26 cellular contexts compared by ENCODE assay signal in genomic region chr2:107412981-107413380, GRCh38.
A peak's percentile ranks its signal among the peaks of the same experiment; 100 is the strongest.
DNase-seq lines count a peak whose midpoint lies in the region; ATAC-seq and TF ChIP-seq lines count a peak whose summit lies in the region.
"Had no signal": no experiment of that assay in that cellular context is flagged by ENCODE, and none has a peak within 500 bp of the region (broad histone marks: within the 10 kb centered on the region; RNA-seq: fewer than 3 reads in every experiment).

No MANE protein-coding gene starts in this region.

- no peaks in the 10 kb centered on the region for H3K27me3 Mint-ChIP-seq in activated T-helper 1 cell treated with anti-CD3 and anti-CD28 coated beads, Interleukin-12 subunit alpha, Interleukin-12 subunit beta, Interleukin-2, Interleukin-4 antibody, amounts not matched to agents 30 ng/mL and 10 ng/mL and 1 ng/mL, durations not matched to agents 14 hours and 24 hours and 36 hours (ENCODE audit: insufficient read depth)
- no peaks in the 10 kb centered on the region for H3K27me3 Mint-ChIP-seq in activated T-helper 17 cell treated with anti-CD3 and anti-CD28 coated beads, Interleukin-2, amount 50 U/mL, for 72 hours
- H3K27me3 Mint-ChIP-seq: activated B cell treated with CpG ODN at 0.5 μM for 24 hours; activated CD4-positive, alpha-beta memory T cell treated with anti-CD3 and anti-CD28 coated beads for 36 hours; stimulated activated memory B cell treated with anti-CD40 and anti-IgM and Interleukin-4, amounts not matched to agents 10 μg/mL and 1 μg/mL and 100 μg/mL, for 72 hours had no signal

- DNase-seq in EL (peak; percentile 3), amniotic epithelial cell (ENCODE audit: low read depth) (peak; percentile 14), fibroblast of the aortic adventitia (ENCODE audit: low read depth) (peak; percentile 14)
- no peak for DNase-seq in activated T-helper 1 cell treated with anti-CD3 and anti-CD28 coated beads, Interleukin-12 subunit alpha, Interleukin-12 subunit beta, Interleukin-2, Interleukin-4 antibody, amounts not matched to agents 30 ng/mL and 10 ng/mL and 1 ng/mL, durations not matched to agents 14 hours and 24 hours and 36 hours (ENCODE audit: low spot score)
- DNase-seq: activated B cell treated with CpG ODN at 0.5 μM for 24 hours; activated CD4-positive, alpha-beta memory T cell treated with anti-CD3 and anti-CD28 coated beads for 36 hours; activated naive CD4-positive, alpha-beta T cell treated with Interleukin-2 at 50 U/mL for 16 hours; anterior cingulate cortex; CD4-positive, alpha-beta memory T cell; colonic mucosa; endodermal cell; KBM-7; lower lobe of right lung; NCI-H1930; NCI-H226; occipital lobe; right lobe of liver had no signal

- peaks cover 28% of the 10 kb centered on the region for H3K4me1 ChIP-seq in skeletal muscle satellite cell (ENCODE audit: control insufficient read depth, insufficient read depth, low read length)
- H3K4me1 ChIP-seq: colonic mucosa, lower lobe of right lung, right lobe of liver, SJSA1 had no signal

- H3K27ac Mint-ChIP-seq in activated T-helper 1 cell treated with anti-CD3 and anti-CD28 coated beads, Interleukin-12 subunit alpha, Interleukin-12 subunit beta, Interleukin-2, Interleukin-4 antibody, amounts not matched to agents 30 ng/mL and 10 ng/mL and 1 ng/mL, durations not matched to agents 14 hours and 24 hours and 36 hours, result no peak overlapping the region
- H3K27ac Mint-ChIP-seq in activated T-helper 17 cell treated with anti-CD3 and anti-CD28 coated beads, Interleukin-2, amount 50 U/mL, for 72 hours, result no peak overlapping the region
- H3K27ac Mint-ChIP-seq: activated B cell treated with CpG ODN at 0.5 μM for 24 hours; activated CD4-positive, alpha-beta memory T cell treated with anti-CD3 and anti-CD28 coated beads for 36 hours; CD4-positive, alpha-beta memory T cell; endodermal cell; stimulated activated memory B cell treated with anti-CD40 and anti-IgM and Interleukin-4, amounts not matched to agents 10 μg/mL and 1 μg/mL and 100 μg/mL, for 72 hours had no signal

- no peaks in the 10 kb centered on the region for H3K36me3 Mint-ChIP-seq in activated T-helper 1 cell treated with anti-CD3 and anti-CD28 coated beads, Interleukin-12 subunit alpha, Interleukin-12 subunit beta, Interleukin-2, Interleukin-4 antibody, amounts not matched to agents 30 ng/mL and 10 ng/mL and 1 ng/mL, durations not matched to agents 14 hours and 24 hours and 36 hours (ENCODE audit: low read depth)
- H3K36me3 Mint-ChIP-seq in activated T-helper 17 cell treated with anti-CD3 and anti-CD28 coated beads, Interleukin-2, amount 50 U/mL, for 72 hours (ENCODE audit: low read depth), result no peaks in the 10 kb centered on the region
- H3K36me3 Mint-ChIP-seq: activated CD4-positive, alpha-beta memory T cell treated with anti-CD3 and anti-CD28 coated beads for 36 hours; CD4-positive, alpha-beta memory T cell; stimulated activated memory B cell treated with anti-CD40 and anti-IgM and Interleukin-4, amounts not matched to agents 10 μg/mL and 1 μg/mL and 100 μg/mL, for 72 hours had no signal

- no peak for TF ChIP-seq CTCF in fibroblast of the aortic adventitia (IDR thresholded peaks at IDR 0.05; ENCODE audit: insufficient read depth, low read length)

- H3K4me1 Mint-ChIP-seq in activated T-helper 1 cell treated with anti-CD3 and anti-CD28 coated beads, Interleukin-12 subunit alpha, Interleukin-12 subunit beta, Interleukin-2, Interleukin-4 antibody, amounts not matched to agents 30 ng/mL and 10 ng/mL and 1 ng/mL, durations not matched to agents 14 hours and 24 hours and 36 hours (ENCODE audit: low read depth), result no peaks in the 10 kb centered on the region
- no peaks in the 10 kb centered on the region for H3K4me1 Mint-ChIP-seq in activated T-helper 17 cell treated with anti-CD3 and anti-CD28 coated beads, Interleukin-2, amount 50 U/mL, for 72 hours
- H3K4me1 Mint-ChIP-seq: activated B cell treated with CpG ODN at 0.5 μM for 24 hours; CD4-positive, alpha-beta memory T cell; stimulated activated memory B cell treated with anti-CD40 and anti-IgM and Interleukin-4, amounts not matched to agents 10 μg/mL and 1 μg/mL and 100 μg/mL, for 72 hours had no signal

- H3K9me3 ChIP-seq in skeletal muscle satellite cell (replicated peaks; ENCODE audit: low read length), result no peaks in the 10 kb centered on the region
- H3K9me3 ChIP-seq: colonic mucosa, lower lobe of right lung, right lobe of liver, SJSA1 had no signal

- no peaks in the 10 kb centered on the region for H3K36me3 ChIP-seq in skeletal muscle satellite cell (ENCODE audit: insufficient read depth, low read length)
- H3K36me3 ChIP-seq: colonic mucosa, lower lobe of right lung, right lobe of liver, SJSA1 had no signal

- peak overlapping the region; percentile 83 for H3K9ac ChIP-seq in skeletal muscle satellite cell (ENCODE audit: low read depth, low read length)

- no peaks in the 10 kb centered on the region for H3K9me3 Mint-ChIP-seq in activated T-helper 1 cell treated with anti-CD3 and anti-CD28 coated beads, Interleukin-12 subunit alpha, Interleukin-12 subunit beta, Interleukin-2, Interleukin-4 antibody, amounts not matched to agents 30 ng/mL and 10 ng/mL and 1 ng/mL, durations not matched to agents 14 hours and 24 hours and 36 hours
- peaks cover 10% of the 10 kb centered on the region for H3K9me3 Mint-ChIP-seq in activated T-helper 17 cell treated with anti-CD3 and anti-CD28 coated beads, Interleukin-2, amount 50 U/mL, for 72 hours
- H3K9me3 Mint-ChIP-seq: activated B cell treated with CpG ODN at 0.5 μM for 24 hours; activated CD4-positive, alpha-beta memory T cell treated with anti-CD3 and anti-CD28 coated beads for 36 hours; endodermal cell had no signal

- H3K4me3 Mint-ChIP-seq in activated T-helper 1 cell treated with anti-CD3 and anti-CD28 coated beads, Interleukin-12 subunit alpha, Interleukin-12 subunit beta, Interleukin-2, Interleukin-4 antibody, amounts not matched to agents 30 ng/mL and 10 ng/mL and 1 ng/mL, durations not matched to agents 14 hours and 24 hours and 36 hours, result no peak overlapping the region
- H3K4me3 Mint-ChIP-seq in activated T-helper 17 cell treated with anti-CD3 and anti-CD28 coated beads, Interleukin-2, amount 50 U/mL, for 72 hours, result no peak overlapping the region
- H3K4me3 Mint-ChIP-seq: activated B cell treated with CpG ODN at 0.5 μM for 24 hours; activated CD4-positive, alpha-beta memory T cell treated with anti-CD3 and anti-CD28 coated beads for 36 hours; CD4-positive, alpha-beta memory T cell; endodermal cell; stimulated activated memory B cell treated with anti-CD40 and anti-IgM and Interleukin-4, amounts not matched to agents 10 μg/mL and 1 μg/mL and 100 μg/mL, for 72 hours had no signal

- intact Hi-C loops in activated T-helper 1 cell treated with anti-CD3 and anti-CD28 coated beads, Interleukin-12 subunit alpha, Interleukin-12 subunit beta, Interleukin-2, Interleukin-4 antibody, amounts not matched to agents 30 ng/mL and 10 ng/mL and 1 ng/mL, durations not matched to agents 14 hours and 24 hours and 36 hours (cut with micrococcal nuclease), result no loop called here

- ATAC-seq in GM21528 (IDR thresholded peaks at IDR 0.05; ENCODE audit: low FRiP score, unreplicated experiment) (no peak), GM19023 (IDR thresholded peaks at IDR 0.05; ENCODE audit: unreplicated experiment) (no peak)
- ATAC-seq in activated T-helper 17 cell treated with anti-CD3 and anti-CD28 coated beads, Interleukin-2, amount 50 U/mL, for 72 hours (replicated peaks), result no peak
- ATAC-seq: GM12878; lower lobe of right lung; Panc1; right lobe of liver; stimulated activated memory B cell treated with anti-CD40 and anti-IgM and Interleukin-4, amounts not matched to agents 10 μg/mL and 1 μg/mL and 100 μg/mL, for 72 hours had no signal

- peak overlapping the region; percentile 76 for H3K4me2 ChIP-seq in skeletal muscle satellite cell (ENCODE audit: low read length)
- H3K4me2 ChIP-seq: hepatocyte had no signal

- H3K27me3 ChIP-seq in skeletal muscle satellite cell (ENCODE audit: control insufficient read depth, insufficient read depth, low read length), result no peaks in the 10 kb centered on the region
- H3K27me3 ChIP-seq: colonic mucosa, hepatocyte, right lobe of liver, SJSA1 had no signal

- no peak overlapping the region for H3K4me3 ChIP-seq in fibroblast of the aortic adventitia (ENCODE audit: low read depth, low read length)
- H3K4me3 ChIP-seq in skeletal muscle satellite cell (ENCODE audit: low read length), result peak overlapping the region; percentile 55
- H3K4me3 ChIP-seq: colonic mucosa, GM12878, hepatocyte, lower lobe of right lung, right lobe of liver, SJSA1 had no signal
